ENCODE assay signal across 15 cellular contexts in the genomic region with DNA sequence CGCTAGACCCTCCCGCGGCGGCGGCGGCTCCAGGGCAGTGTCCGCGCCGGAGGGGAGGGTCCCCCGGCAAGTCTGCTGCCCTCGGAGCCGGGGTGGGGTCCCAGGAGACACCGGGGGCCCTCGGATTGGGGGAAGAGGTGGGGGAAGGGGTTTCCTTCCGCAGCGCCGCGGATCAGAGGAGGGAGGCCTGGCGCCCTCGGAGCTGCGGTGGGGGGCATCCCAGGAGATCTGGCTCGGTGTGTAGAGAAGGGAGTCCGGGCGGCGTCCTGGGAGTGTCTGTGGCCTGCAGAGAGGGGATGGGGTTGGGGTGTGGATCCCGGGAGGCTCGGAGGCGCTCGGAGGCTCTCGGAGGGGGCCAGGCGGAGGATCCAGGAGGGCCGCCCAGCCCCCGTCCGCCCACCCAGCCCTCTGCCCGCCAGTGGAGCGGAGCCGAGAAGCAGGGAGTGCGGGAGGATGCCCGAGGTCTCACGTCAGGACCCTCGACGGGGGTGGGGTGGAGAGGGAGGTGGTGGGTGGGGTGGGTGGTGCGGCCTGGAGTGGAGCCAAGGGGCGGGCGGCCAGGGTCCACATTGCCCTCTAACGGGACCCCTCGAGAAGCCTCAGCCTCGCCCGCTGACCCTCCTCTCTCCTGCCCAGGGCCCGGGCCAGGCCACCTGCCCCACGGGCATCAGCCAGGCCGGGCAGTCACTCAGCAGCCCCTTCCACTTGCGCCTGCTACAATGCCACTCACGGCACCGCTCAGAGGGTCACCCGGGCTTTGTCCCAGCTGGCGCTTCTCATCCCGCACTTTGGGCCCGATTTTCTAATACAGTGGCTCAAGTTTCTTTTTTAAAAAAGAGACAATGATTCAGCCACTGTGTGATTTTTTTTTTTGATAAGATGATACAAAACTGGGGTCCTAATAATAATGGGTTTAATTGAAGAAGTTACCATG.
A peak's percentile ranks its signal among the peaks of the same experiment; 100 is the strongest.
DNase-seq lines count a peak whose midpoint lies in the region; ATAC-seq and TF ChIP-seq lines count a peak whose summit lies in the region.
"Had no signal": no experiment of that assay in that cellular context is flagged by ENCODE, and none has a peak within 500 bp of the region (broad histone marks: within the 10 kb centered on the region; RNA-seq: fewer than 3 reads in every experiment).

No MANE protein-coding gene starts in this region.

- DNase-seq in H9 (no peak), esophagus muscularis mucosa (ENCODE audit: extremely low spot score) (no peak), mesendoderm (no peak), gastrocnemius medialis (no peak), NAMALWA (ENCODE audit: low spot score) (no peak), AG08396 (ENCODE audit: low spot score) (no peak), T-helper 17 cell (no peak)
- no peak for DNase-seq in stimulated activated naive CD4-positive, alpha-beta T cell treated with Interleukin-2 at 50 U/mL for 16 hours (lab: John Stamatoyannopoulos, UW)
- DNase-seq: activated CD4-positive, alpha-beta T cell treated with anti-CD3 and anti-CD28 coated beads, Interleukin-2, amount 10 ng/mL, durations not matched to agents 7 days and 5 days; activated T-cell treated with anti-CD3 and anti-CD28 coated beads, Interleukin-2, amount 50 U/mL, for 24 hours; effector CD4-positive, alpha-beta T cell; kidney; naive thymus-derived CD8-positive, alpha-beta T cell; NCI-H1930; T-helper 2 cell had no signal

- H2AK5ac ChIP-seq in H9 (ENCODE audit: insufficient read length, low read length) (no peak overlapping the region), mesendoderm (ENCODE audit: low read length) (no peak overlapping the region)

- H3K27me3 Mint-ChIP-seq in H9 (ENCODE audit: low read depth) (peaks cover 62% of the 10 kb centered on the region), T-helper 17 cell (peaks cover 64% of the 10 kb centered on the region)

- H2BK20ac ChIP-seq in H9 (ENCODE audit: low read depth, low read length, poor library complexity, severe bottlenecking), result no peak overlapping the region

- no peak for TF ChIP-seq CTCF in H9 (conservative IDR thresholded peaks at IDR 0.05)
- TF ChIP-seq CTCF in esophagus muscularis mucosa (IDR thresholded peaks at IDR 0.05), result no peak
- TF ChIP-seq CTCF in gastrocnemius medialis (IDR thresholded peaks at IDR 0.05 in 4 of 5, conservative IDR thresholded peaks at IDR 0.05 in 1 of 5), result no peak

- no peaks in the 10 kb centered on the region; a peak in 1 of 5 replicates for H3K9me3 Mint-ChIP-seq in H9
- H3K9me3 Mint-ChIP-seq: activated CD4-positive, alpha-beta T cell treated with anti-CD3 and anti-CD28 coated beads, Interleukin-2, amount 10 ng/mL, durations not matched to agents 7 days and 5 days; activated T-cell treated with anti-CD3 and anti-CD28 coated beads, Interleukin-2, amount 50 U/mL, for 24 hours; naive thymus-derived CD8-positive, alpha-beta T cell had no signal

- no peak overlapping the region for H2BK5ac ChIP-seq in H9 (ENCODE audit: insufficient read length, low read length)
- no peak overlapping the region for H2BK5ac ChIP-seq in mesendoderm (ENCODE audit: low read length)

- TF ChIP-seq POLR2A in esophagus muscularis mucosa (IDR thresholded peaks at IDR 0.05; ENCODE audit: low read depth) (no peak), gastrocnemius medialis (IDR thresholded peaks at IDR 0.05) (no peak)

- H3T11ph ChIP-seq in H9 (ENCODE audit: low read length), result no peak overlapping the region

- H3K23ac ChIP-seq in H9 (ENCODE audit: insufficient read length, low read depth, low read length), result no peak overlapping the region
- H3K23ac ChIP-seq in mesendoderm (ENCODE audit: low read length), result no peak overlapping the region

- H3K4me3 Mint-ChIP-seq in H9 (peak overlapping the region; percentile 62 to 67), T-helper 17 cell (no peak overlapping the region)
- H3K4me3 Mint-ChIP-seq: activated CD4-positive, alpha-beta T cell treated with anti-CD3 and anti-CD28 coated beads, Interleukin-2, amount 10 ng/mL, durations not matched to agents 7 days and 5 days; activated T-cell treated with anti-CD3 and anti-CD28 coated beads, Interleukin-2, amount 50 U/mL, for 24 hours had no signal

- H3K4ac ChIP-seq in H9 (ENCODE audit: low read depth, low read length), result no peak overlapping the region
- H3K4ac ChIP-seq in mesendoderm (ENCODE audit: low read depth, low read length), result peak overlapping the region; percentile 18

- H2BK15ac ChIP-seq in H9 (ENCODE audit: low read depth, low read length), result no peak overlapping the region
- no peak overlapping the region for H2BK15ac ChIP-seq in mesendoderm (replicated peaks; ENCODE audit: low read depth)

- H3K79me1 ChIP-seq in H9 (ENCODE audit: insufficient read depth, low read depth, low read length, poor library complexity, severe bottlenecking) (no peaks in the 10 kb centered on the region), mesendoderm (ENCODE audit: low read length) (no peaks in the 10 kb centered on the region)

- in situ Hi-C loops in gastrocnemius medialis (cut with MboI; ENCODE audit: low sequenced_read_pairs in 4 of 4), result no loop called here

- H3K36me3 Mint-ChIP-seq in H9 (ENCODE audit: insufficient read depth in 1 of 3, low read depth in 3 of 3) (no peaks in the 10 kb centered on the region), T-helper 17 cell (ENCODE audit: low read depth) (no peaks in the 10 kb centered on the region)
- H3K36me3 Mint-ChIP-seq: naive thymus-derived CD8-positive, alpha-beta T cell had no signal

- no peak overlapping the region for H3K56ac ChIP-seq in H9 (ENCODE audit: insufficient read length, low read depth, low read length)
- H3K56ac ChIP-seq in mesendoderm (ENCODE audit: low read length), result peak overlapping the region; percentile 87

- H4K8ac ChIP-seq in H9 (replicated peaks; ENCODE audit: insufficient read length, low read depth, low read length), result no peak overlapping the region
- H4K8ac ChIP-seq in mesendoderm (ENCODE audit: low read depth, low read length), result no peak overlapping the region

- H3K36me3 ChIP-seq in esophagus muscularis mucosa, result no peaks in the 10 kb centered on the region
- H3K36me3 ChIP-seq in mesendoderm (ENCODE audit: control insufficient read depth, insufficient read depth, low read length), result no peaks in the 10 kb centered on the region
- no peaks in the 10 kb centered on the region for H3K36me3 ChIP-seq in gastrocnemius medialis

- no CpG with 5 or more reads among the region's 59 CpGs for whole genome bisulfite sequencing in H9 (ENCODE audit: extremely low coverage, insufficient read length, low lambda C conversion rate)
- 35% methylated on average over 37 of the region's 59 CpGs for WGBS in esophagus muscularis mucosa
- WGBS in mesendoderm (ENCODE audit: extremely low coverage, insufficient coverage, low lambda C conversion rate), result no CpG with 5 or more reads among the region's 59 CpGs

- H3K27ac ChIP-seq in H9 (ENCODE audit: insufficient read length, low read depth, low read length) (no peak overlapping the region), esophagus muscularis mucosa (replicated peaks in 1 of 4) (peak overlapping the region in 2 of 4 donors; percentile 24 to 39), mesendoderm (ENCODE audit: low read depth, low read length) (no peak overlapping the region), gastrocnemius medialis (peak overlapping the region in 2 of 4 donors; percentile 6 to 62)

- H3K4me1 Mint-ChIP-seq in H9 (peaks cover 23 to 38% of the 10 kb centered on the region in 2 experiments), T-helper 17 cell (peaks cover 2% of the 10 kb centered on the region)
- H3K4me1 Mint-ChIP-seq: activated CD4-positive, alpha-beta T cell treated with anti-CD3 and anti-CD28 coated beads, Interleukin-2, amount 10 ng/mL, durations not matched to agents 7 days and 5 days had no signal

- H3K4me2 ChIP-seq in H9 (ENCODE audit: insufficient read depth, insufficient read length, low read length) (peak overlapping the region; percentile 72), mesendoderm (ENCODE audit: low read length) (peak overlapping the region; percentile 52)

- H3K18ac ChIP-seq in H9 (ENCODE audit: insufficient read length, low read depth, low read length), result no peak overlapping the region
- H3K18ac ChIP-seq in mesendoderm (ENCODE audit: low read length), result peak overlapping the region; percentile 69

- H4K91ac ChIP-seq in H9 (ENCODE audit: insufficient read length, low read depth, low read length), result no peak overlapping the region

- H3K4me3 ChIP-seq in esophagus muscularis mucosa (peak overlapping the region; percentile 38 to 44 (median 44)), mesendoderm (ENCODE audit: low read length) (peak overlapping the region; percentile 11), gastrocnemius medialis (peak overlapping the region; percentile 35 to 48 (median 40))

- intact Hi-C loops in esophagus muscularis mucosa (cut with DNase I), result no loop called here
- intact Hi-C loops in gastrocnemius medialis (cut with DNase I; ENCODE audit: low total_unique reads), result no loop called here

- H3K9me3 ChIP-seq in H9 (ENCODE audit: control insufficient read depth, low read depth, low read length) (no peaks in the 10 kb centered on the region), esophagus muscularis mucosa (no peaks in the 10 kb centered on the region), gastrocnemius medialis (no peaks in the 10 kb centered on the region), T-helper 17 cell (ENCODE audit: control insufficient read depth, low read length, poor library complexity, severe bottlenecking) (no peaks in the 10 kb centered on the region)

- no peak overlapping the region for H3K9ac ChIP-seq in H9 (ENCODE audit: extremely low read depth, insufficient read length, low read length)
- H3K9ac ChIP-seq in mesendoderm (ENCODE audit: low read length), result peak overlapping the region; percentile 60

- H2AFZ ChIP-seq in H9 (ENCODE audit: low read length), result no peak overlapping the region

- H2BK120ac ChIP-seq in H9 (ENCODE audit: low read depth, low read length, poor library complexity, severe bottlenecking) (no peak overlapping the region), mesendoderm (ENCODE audit: low read depth, low read length) (no peak overlapping the region)

- H3K4me1 ChIP-seq in H9 (ENCODE audit: insufficient read depth, low read length) (no peaks in the 10 kb centered on the region), esophagus muscularis mucosa (peaks cover 16 to 18% (median 16%) of the 10 kb centered on the region in 4 donors), mesendoderm (ENCODE audit: control insufficient read depth, low read depth, low read length) (peaks cover 2% of the 10 kb centered on the region), gastrocnemius medialis (peaks cover 0 to 3% of the 10 kb centered on the region in 2 donors)

- H3K79me2 ChIP-seq in H9 (ENCODE audit: insufficient read depth, low read length), result no peaks in the 10 kb centered on the region
- no peaks in the 10 kb centered on the region for H3K79me2 ChIP-seq in mesendoderm (ENCODE audit: control insufficient read depth, insufficient read depth, low read length)

- H4K5ac ChIP-seq in H9 (ENCODE audit: insufficient read length, low read depth, low read length), result no peak overlapping the region
- no peak overlapping the region for H4K5ac ChIP-seq in mesendoderm (ENCODE audit: low read length)

- no peaks in the 10 kb centered on the region for H4K20me1 ChIP-seq in H9 (ENCODE audit: control insufficient read depth, insufficient read depth, insufficient read length)

- no peak overlapping the region for H2BK12ac ChIP-seq in H9 (ENCODE audit: insufficient read length, low read depth, low read length)

- H3K27me3 ChIP-seq in H9 (ENCODE audit: insufficient read depth, low read length) (peaks cover 21% of the 10 kb centered on the region; the same call in 1 of the 2 replicates), esophagus muscularis mucosa (peaks cover 0 to 94% (median 29%) of the 10 kb centered on the region in 4 donors), mesendoderm (ENCODE audit: insufficient read depth, low read length, poor library complexity) (peaks cover 52% of the 10 kb centered on the region), gastrocnemius medialis (peaks cover 40 to 62% (median 45%) of the 10 kb centered on the region in 3 donors)

- 0 out of 2 replicates have a peak overlapping the region, but pooled peaks have one; percentile 65 for H3K14ac ChIP-seq in H9 (ENCODE audit: insufficient read depth, low read length)

- peaks cover 7% of the 10 kb centered on the region for H3K23me2 ChIP-seq in H9 (ENCODE audit: insufficient read length, low read depth, low read length, poor library complexity, severe bottlenecking)

- H3K27ac Mint-ChIP-seq in H9 (no peak overlapping the region), T-helper 17 cell (no peak overlapping the region)
- H3K27ac Mint-ChIP-seq: activated CD4-positive, alpha-beta T cell treated with anti-CD3 and anti-CD28 coated beads, Interleukin-2, amount 10 ng/mL, durations not matched to agents 7 days and 5 days; activated T-cell treated with anti-CD3 and anti-CD28 coated beads, Interleukin-2, amount 50 U/mL, for 24 hours; naive thymus-derived CD8-positive, alpha-beta T cell had no signal

- no peak for TF ChIP-seq EP300 in esophagus muscularis mucosa (IDR thresholded peaks at IDR 0.05)

- ATAC-seq in gastrocnemius medialis (no peak), T-helper 17 cell (no peak)
- ATAC-seq: naive thymus-derived CD8-positive, alpha-beta T cell had no signal
